Comparison of ENCODE assay signal across 11 cellular contexts in the genomic region with DNA sequence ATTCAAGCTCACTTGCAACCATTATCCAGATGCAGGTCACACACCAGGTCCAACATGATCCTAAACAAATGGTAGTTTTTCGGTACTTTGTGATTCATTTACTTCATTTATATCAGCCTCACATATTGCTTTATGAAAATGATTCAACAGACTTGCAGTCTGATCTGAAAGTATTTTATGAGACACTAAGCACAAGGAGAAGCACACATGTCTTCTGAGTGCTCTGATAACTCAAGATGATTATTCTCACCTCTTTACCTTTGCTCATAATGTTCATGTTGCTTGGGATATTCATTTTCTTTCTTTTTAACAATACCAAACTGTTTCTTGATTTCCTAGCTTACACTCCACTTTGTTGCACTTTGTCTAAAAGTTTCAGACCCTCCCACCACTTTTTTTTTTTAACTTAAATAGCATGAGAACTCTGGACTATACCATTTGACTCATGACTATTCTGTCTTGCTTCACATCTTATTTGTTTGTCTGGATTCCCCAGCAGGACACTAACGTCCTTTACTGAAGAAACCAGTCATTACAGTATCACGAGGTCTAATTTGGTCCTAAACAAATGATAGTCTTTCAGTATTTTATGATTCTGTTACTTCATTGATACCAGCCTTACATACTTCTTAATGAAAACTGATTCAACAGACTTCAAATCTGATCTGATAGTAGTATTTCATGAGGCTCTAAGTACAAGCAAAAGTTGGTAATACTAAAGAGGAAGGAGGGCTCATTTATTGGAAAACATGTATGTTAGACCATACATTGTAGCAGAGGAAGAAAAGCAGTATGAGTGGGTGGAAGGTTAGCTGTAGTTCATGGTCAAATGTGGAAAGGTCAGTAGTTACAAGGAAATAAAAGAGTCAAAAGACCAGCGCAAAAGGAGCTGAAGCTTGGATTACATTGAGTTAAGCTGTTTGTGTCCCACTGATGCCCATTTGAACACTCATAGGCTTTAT.
DNase-seq lines count a peak whose midpoint lies in the region; ATAC-seq and TF ChIP-seq lines count a peak whose summit lies in the region.
"Had no signal": no experiment of that assay in that cellular context is flagged by ENCODE, and none has a peak within 500 bp of the region (broad histone marks: within the 10 kb centered on the region; RNA-seq: fewer than 3 reads in every experiment).

No MANE protein-coding gene starts in this region.

- WGBS in IMR-90 (ENCODE audit: extremely low coverage in 2 of 2, insufficient read length in 1 of 2), 2 experiments = no CpG with 5 or more reads among the region's 4 CpGs

- H2BK5ac ChIP-seq in IMR-90 (ENCODE audit: low read depth, low read length, poor library complexity, severe bottlenecking) = no peak overlapping the region

- H3K23ac ChIP-seq in IMR-90 (ENCODE audit: low read depth, low read length) = no peak overlapping the region

- in situ Hi-C loops in IMR-90 (cut with MboI; ENCODE audit: low sequenced_read_pairs) = no loop called here

- peak; percentile 72 for ATAC-seq in GM18505 (IDR thresholded peaks at IDR 0.05; ENCODE audit: unreplicated experiment)
- peak; percentile 80 for ATAC-seq in GM19395 (IDR thresholded peaks at IDR 0.05; ENCODE audit: unreplicated experiment)
- peak; percentile 93 for ATAC-seq in HG02870 (IDR thresholded peaks at IDR 0.05; ENCODE audit: unreplicated experiment)
- ATAC-seq in IMR-90 (ENCODE audit: low read depth) = no peak

- dilution Hi-C loops in IMR-90 (cut with HindIII; ENCODE audit: low sequenced_read_pairs, unreplicated experiment) = no loop called here

- H3K56ac ChIP-seq in IMR-90 (ENCODE audit: extremely low read depth, insufficient read depth, low read length) = no peak overlapping the region

- no peak overlapping the region; the same call in 1 of the 2 replicates for H2AK5ac ChIP-seq in IMR-90 (ENCODE audit: low read depth, low read length)

- H3K4ac ChIP-seq in IMR-90 (ENCODE audit: low read depth, low read length) = no peak overlapping the region

- H3K27ac ChIP-seq in IMR-90 (ENCODE audit: insufficient read depth, low read length) = no peak overlapping the region

- no peak overlapping the region for H3K4me3 ChIP-seq in IMR-90 (ENCODE audit: insufficient read depth, low read depth, low read length)

- CTCF ChIA-PET in IMR-90 (lab: Yijun Ruan, JAX) = no interaction called here

- H2AK9ac ChIP-seq in IMR-90 (replicated peaks; ENCODE audit: low read depth, low read length, poor library complexity) = no peak overlapping the region

- no peaks in the 10 kb centered on the region for H4K20me1 ChIP-seq in IMR-90 (ENCODE audit: insufficient read depth, low read length)

- BruUV-seq in IMR-90 (replicated peaks; lab: Mats Ljungman, UMichigan) = no TSS peak

- no peaks in the 10 kb centered on the region for H3K36me3 ChIP-seq in IMR-90 (ENCODE audit: control insufficient read depth, insufficient read depth, low read length)

- intact Hi-C loops in IMR-90 (cut with micrococcal nuclease) (no loop called here), cardiac septum (cut with DNase I) (no loop called here)

- no peak overlapping the region for H4K5ac ChIP-seq in IMR-90 (ENCODE audit: low read depth, low read length)

- no peak overlapping the region for H4K91ac ChIP-seq in IMR-90 (ENCODE audit: insufficient read depth, low read depth, low read length)

- H3K4me1 ChIP-seq in IMR-90 (ENCODE audit: control insufficient read depth, insufficient read depth, low read length) = no peaks in the 10 kb centered on the region; the same call in 1 of the 2 replicates

- no peak for TF ChIP-seq CTCF in IMR-90 (conservative IDR thresholded peaks at IDR 0.05; ENCODE audit: low read depth, low read length)

- no peaks in the 10 kb centered on the region for H3K27me3 ChIP-seq in IMR-90 (ENCODE audit: control insufficient read depth, insufficient read depth, low read length)

- no peak overlapping the region for H3K4me2 ChIP-seq in IMR-90 (ENCODE audit: low read depth, low read length)

- H2AFZ ChIP-seq in IMR-90 (replicated peaks; ENCODE audit: low read length, poor library complexity) = no peak overlapping the region

- no peak for TF ChIP-seq RAD21 in IMR-90 (IDR thresholded peaks at IDR 0.05; ENCODE audit: low read length)

- no peaks in the 10 kb centered on the region for H3K9me3 ChIP-seq in IMR-90 (ENCODE audit: control insufficient read depth, insufficient read depth, low read length)

- no peak overlapping the region for H4K8ac ChIP-seq in IMR-90 (ENCODE audit: low read depth in 2 of 2, low read length in 2 of 2)

- no peaks in the 10 kb centered on the region for H3K79me1 ChIP-seq in IMR-90 (ENCODE audit: low read depth in 1 of 2, low read length in 2 of 2)

- DNase-seq in IMR-90 (peak; percentile 46), cardiac septum (ENCODE audit: low spot score) (no peak), LoVo (ENCODE audit: low spot score) (no peak), AG08396 (ENCODE audit: low spot score) (no peak), DMS153 treated with DMSO at 0.1 percent for 48 hours (lab: John Stamatoyannopoulos, UW; ENCODE audit: unreplicated experiment) (no peak)
- DNase-seq: activated naive CD8-positive, alpha-beta T cell treated with anti-CD3 and anti-CD28 coated beads, Interleukin-2, amount 10 ng/mL, durations not matched to agents 7 days and 5 days; effector CD8-positive, alpha-beta T cell; MM.1S had no signal

- H3K9ac ChIP-seq in IMR-90 (ENCODE audit: low read depth, low read length) = no peak overlapping the region

- no peak overlapping the region for H2BK15ac ChIP-seq in IMR-90 (ENCODE audit: low read depth, low read length)

- H3K9me1 ChIP-seq in IMR-90 (ENCODE audit: insufficient read depth, low read length) = no peaks in the 10 kb centered on the region

- TF ChIP-seq POLR2A in GM18505 (IDR thresholded peaks at IDR 0.05; ENCODE audit: borderline replicate concordance, extremely low read depth, insufficient read depth, insufficient read length) (no peak), IMR-90 (IDR thresholded peaks at IDR 0.05; ENCODE audit: low read depth, low read length) (no peak)

- no peak overlapping the region for H2BK120ac ChIP-seq in IMR-90 (ENCODE audit: low read depth, low read length)

- H3K18ac ChIP-seq in IMR-90 (ENCODE audit: low read depth, low read length) = peak overlapping the region; percentile 45; the same call in 1 of the 2 replicates

- POLR2A ChIA-PET in IMR-90 (lab: Charles Lee; ENCODE audit: unreplicated experiment) = no interaction called here

- H2BK20ac ChIP-seq in IMR-90 (ENCODE audit: low read depth, low read length) = no peak overlapping the region

- no peak overlapping the region for H3K14ac ChIP-seq in IMR-90 (replicated peaks; ENCODE audit: low read depth, low read length)

TF ChIP-seq in IMR-90, 13 proteins besides CTCF, POLR2A, EP300 and RAD21:
- TF ChIP-seq CEBPB (IDR thresholded peaks at IDR 0.05; ENCODE audit: low read depth, low read length) (peak; percentile 31), RCOR1 (IDR thresholded peaks at IDR 0.05; ENCODE audit: insufficient replicate concordance, low read length) (no peak)
TF ChIP-seq in IMR-90: peak in this region for 1.
